24 cellular contexts compared by ENCODE assay signal in genomic region chr11:118200497-118200896, GRCh38. TPM values are rescaled to one million over a fixed set of nuclear protein-coding genes. Genes with fewer than 3 reads are reported as not detected.
"Had no signal": no experiment of that assay in that cellular context is flagged by ENCODE, and none has a peak within 500 bp of the region (broad histone marks: within the 10 kb centered on the region; RNA-seq: fewer than 3 reads in every experiment).

No MANE protein-coding gene starts in this region.

- H3K27ac ChIP-seq: ascending aorta, body of pancreas, SJSA1 had no signal

- H3K27me3 ChIP-seq: ascending aorta, body of pancreas, MG63, SJSA1 had no signal

- H3K9me3 Mint-ChIP-seq: activated naive CD4-positive, alpha-beta T cell treated with anti-CD3 and anti-CD28 coated beads, Interleukin-2, amount 50 U/mL, for 72 hours; activated naive CD8-positive, alpha-beta T cell treated with anti-CD3 and anti-CD28 coated beads, Interleukin-2, amount 50 U/mL, for 24 hours; central memory CD8-positive, alpha-beta T cell had no signal

- DNase-seq: amniotic stem cell, body of pancreas, MG63, NCI-H1092 treated with DMSO at 0.1 percent for 48 hours, NCI-H1417 treated with DMSO at 0.1 percent for 48 hours, NCI-H1694, NCI-H2029 treated with DMSO at 0.1 percent for 48 hours, NCI-H345, NCI-H510A, NCI-H526 treated with DMSO at 0.1 percent for 48 hours, NCI-H82, OCI-M1, Right ventricle myocardium superior, RPMI8226, SW 1271 had no signal

- H3K27me3 Mint-ChIP-seq: activated naive CD8-positive, alpha-beta T cell treated with anti-CD3 and anti-CD28 coated beads, Interleukin-2, amount 50 U/mL, for 24 hours; central memory CD8-positive, alpha-beta T cell had no signal

- H3K4me3 ChIP-seq: ascending aorta, body of pancreas, MG63, SJSA1 had no signal

- H3K36me3 ChIP-seq: ascending aorta, MG63, SJSA1 had no signal

- H3K9me3 ChIP-seq: ascending aorta, body of pancreas, MG63, SJSA1 had no signal

- H3K4me3 Mint-ChIP-seq: activated naive CD8-positive, alpha-beta T cell treated with anti-CD3 and anti-CD28 coated beads, Interleukin-2, amount 50 U/mL, for 24 hours; central memory CD8-positive, alpha-beta T cell had no signal

- H3K27ac Mint-ChIP-seq: activated naive CD8-positive, alpha-beta T cell treated with anti-CD3 and anti-CD28 coated beads, Interleukin-2, amount 50 U/mL, for 24 hours had no signal

- ATAC-seq: body of pancreas, Panc1, SK-N-SH treated with all-trans-retinoic acid at 6 μM for 48 hours had no signal

- H3K4me1 ChIP-seq: ascending aorta, SJSA1 had no signal

RNA-seq across cellular contexts. Expression of gene SCN2B, which starts 24.1 kb away (rescaled TPM):
- total RNA-seq: SJSA1; T-helper 1 cell treated with Interleukin-12 subunit alpha and Interleukin-12 subunit beta and Interleukin-4 antibody, amounts not matched to agents 30 ng/mL and 1 ng/mL, for 36 hours had no signal

RNA-seq across cellular contexts. Expression of gene JAML, which starts 24.3 kb away (rescaled TPM):
- total RNA-seq: ascending aorta, bronchial epithelial cell, SJSA1 had no signal

RNA-seq across cellular contexts. Expression of gene SCN4B, which starts 47.9 kb away (rescaled TPM):
- total RNA-seq: SJSA1 had no signal

RNA-seq across cellular contexts. Expression of gene MPZL3, which starts 51.7 kb away (rescaled TPM):
- total RNA-seq: SJSA1 had no signal
